19 cellular contexts compared by ENCODE assay signal in the genomic region with DNA sequence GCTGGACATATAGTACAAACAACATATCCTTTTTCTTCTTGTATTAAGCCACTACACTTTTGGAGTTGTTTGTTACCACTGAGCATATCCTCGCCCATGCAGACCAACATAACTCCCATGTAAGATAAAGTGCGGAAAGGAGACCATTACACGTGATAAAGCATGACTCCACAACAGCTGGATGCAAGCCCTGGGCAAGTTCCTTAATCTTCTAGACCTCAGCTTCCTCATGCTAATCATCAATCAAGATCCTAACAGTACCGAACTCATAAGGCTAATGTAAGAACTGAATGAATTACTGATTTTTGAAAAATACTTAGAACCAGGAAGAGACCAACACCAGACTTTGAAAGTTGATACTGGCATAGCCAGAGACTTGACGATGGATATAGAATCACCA. TPM values are rescaled to one million over a fixed set of nuclear protein-coding genes. Genes with fewer than 3 reads are reported as not detected.
DNase-seq lines count a peak whose midpoint lies in the region; ATAC-seq, FAIRE-seq and TF ChIP-seq lines count a peak whose summit lies in the region.
"Had no signal": no experiment of that assay in that cellular context is flagged by ENCODE, and none has a peak within 500 bp of the region (broad histone marks: within the 10 kb centered on the region; RNA-seq: fewer than 3 reads in every experiment).

No MANE protein-coding gene starts in this region.

- no peaks in the 10 kb centered on the region for H3K9me3 Mint-ChIP-seq in activated T-cell treated with anti-CD3 and anti-CD28 coated beads, Interleukin-2, amount 50 U/mL, for 72 hours

- no peak overlapping the region for H3K9ac ChIP-seq in GM12878 (ENCODE audit: control insufficient read depth, insufficient read depth, low read length)

- no peak overlapping the region for H2AFZ ChIP-seq in GM12878 (ENCODE audit: control insufficient read depth, low read depth, low read length)

- 86% methylated on average over 5 of the region's 5 CpGs for WGBS in GM12878 (ENCODE audit: insufficient coverage, insufficient replicate concordance, low lambda C conversion rate, missing lambda C conversion rate)
- WGBS in lower leg skin, 2 donors, result 70 to 76% methylated on average over 5 of the region's 5 CpGs

- RAD21 ChIA-PET in GM12878 (lab: Charles Lee; ENCODE audit: unreplicated experiment), result no interaction called here

- H3K79me2 ChIP-seq in GM12878 (ENCODE audit: control insufficient read depth, insufficient read depth, low read length), result no peaks in the 10 kb centered on the region

- TF ChIP-seq POLR2A in GM12878 (IDR thresholded peaks at IDR 0.05; ENCODE audit: low read depth, low read length), result no peak
- TF ChIP-seq POLR2A in lower leg skin (IDR thresholded peaks at IDR 0.05), result no peak

- peaks cover 15% of the 10 kb centered on the region for H3K4me1 Mint-ChIP-seq in activated T-cell treated with anti-CD3 and anti-CD28 coated beads, Interleukin-2, amount 50 U/mL, for 72 hours (ENCODE audit: low read depth)

- no peaks in the 10 kb centered on the region for H3K9me3 ChIP-seq in GM12878 (replicated peaks; ENCODE audit: control insufficient read depth, insufficient read depth, low read length)
- no peaks in the 10 kb centered on the region for H3K9me3 ChIP-seq in neutrophil
- H3K9me3 ChIP-seq: gastrocnemius medialis, uterus had no signal

- intact Hi-C loops in GM12878 (cut with micrococcal nuclease; ENCODE audit: unreplicated experiment), result no loop called here
- intact Hi-C loops in lower leg skin (cut with DNase I; ENCODE audit: low total_unique reads), result no loop called here

- ATAC-seq in activated T-cell treated with anti-CD3 and anti-CD28 coated beads, Interleukin-2, amount 50 U/mL, for 72 hours (replicated peaks in 1 of 2), result no peak
- ATAC-seq in GM12878, result no peak
- ATAC-seq in GM19467 (IDR thresholded peaks at IDR 0.05; ENCODE audit: unreplicated experiment), result no peak

- no peak for FAIRE-seq in GM12878 (lab: Jason Lieb, UNC)
- FAIRE-seq: H54 had no signal

- no peaks in the 10 kb centered on the region for H3K27me3 ChIP-seq in GM12878 (replicated peaks in 1 of 2; ENCODE audit: control insufficient read depth in 2 of 2, insufficient read depth in 2 of 2, low read length in 1 of 2)
- H3K27me3 ChIP-seq in neutrophil, result no peaks in the 10 kb centered on the region
- H3K27me3 ChIP-seq: gastrocnemius medialis, uterus had no signal

- H3K4me3 ChIP-seq in GM12878 (no peak overlapping the region), neutrophil (ENCODE audit: low read depth in 1 of 2, low read length in 1 of 2) (peak overlapping the region in 1 of 2 experiments; percentile 33), lower leg skin (ENCODE audit: low read depth, poor library complexity, severe bottlenecking) (no peak overlapping the region)
- H3K4me3 ChIP-seq: gastrocnemius medialis, uterus had no signal

- CTCF ChIA-PET in GM12878 (lab: Yijun Ruan, JAX), result interaction anchor here (1.5 kb wide), 1 partner anchor 108 kb away, joined by 4 read pairs; no protein-coding TSS in a partner anchor

- peak overlapping the region; percentile 95 for H3K27ac Mint-ChIP-seq in activated T-cell treated with anti-CD3 and anti-CD28 coated beads, Interleukin-2, amount 50 U/mL, for 72 hours

- in situ Hi-C loops in GM12878 (cut with MboI), result no loop called here

- H3K4me2 ChIP-seq in GM12878 (ENCODE audit: control insufficient read depth, insufficient read depth), result no peak overlapping the region

- no peak overlapping the region for H3K4me3 Mint-ChIP-seq in activated T-cell treated with anti-CD3 and anti-CD28 coated beads, Interleukin-2, amount 50 U/mL, for 72 hours

- no peaks in the 10 kb centered on the region for H4K20me1 ChIP-seq in GM12878 (ENCODE audit: control insufficient read depth, insufficient read depth)

- SMC1A ChIA-PET in GM12878 (lab: Charles Lee; ENCODE audit: uncharacterized antibody, unreplicated experiment), result interaction anchor here (1.0 to 1.2 kb wide), 2 partner anchors 107 to 202 kb away, joined by 3 read pairs; no protein-coding TSS in a partner anchor

- TF ChIP-seq CTCF in GM12878 (IDR thresholded peaks at IDR 0.05 in 2 of 3, conservative IDR thresholded peaks at IDR 0.05 in 1 of 3; ENCODE audit: control insufficient read depth in 2 of 3, extremely low read depth in 1 of 3, insufficient read depth in 1 of 3, low read depth in 3 of 3, low read length in 3 of 3) (no peak), neutrophil (IDR thresholded peaks at IDR 0.05) (no peak), lower leg skin (IDR thresholded peaks at IDR 0.05) (no peak)

- H3K36me3 ChIP-seq in GM12878 (ENCODE audit: control insufficient read depth in 2 of 2, insufficient read depth in 2 of 2, low read length in 1 of 2), result peaks cover 38 to 59% of the 10 kb centered on the region in 2 experiments
- peaks cover 100% of the 10 kb centered on the region for H3K36me3 ChIP-seq in neutrophil
- H3K36me3 ChIP-seq: uterus had no signal

- no peak for DNase-seq in activated T-cell treated with anti-CD3 and anti-CD28 coated beads, Interleukin-2, amount 50 U/mL, for 72 hours
- DNase-seq in activated T-cell treated with anti-CD3 and anti-CD28 coated beads for 4 hours (no peak), NOMO-1 treated with DMSO at 0.1 percent for 48 hours (lab: John Stamatoyannopoulos, UW; ENCODE audit: unreplicated experiment) (peak; percentile 95), GM12878 (ENCODE audit: low read depth, low spot score) (no peak), lower leg skin (ENCODE audit: low spot score in 2 of 2) (no peak), GM19240 (ENCODE audit: insufficient read length, low spot score) (no peak)
- DNase-seq: DMS153; gastrocnemius medialis; NCI-H146; NCI-H748 treated with DMSO at 0.1 percent for 48 hours; stimulated activated CD4-positive, alpha-beta T cell treated with anti-CD3 and anti-CD28 coated beads, Interleukin-15, amount 100 ng/mL, for 24 hours; uterus had no signal

- POLR2A ChIA-PET in GM12878 (lab: Charles Lee), result no interaction called here

- H3K27ac ChIP-seq in GM12878 (ENCODE audit: control insufficient read depth, insufficient read depth) (no peak overlapping the region), neutrophil (peak overlapping the region; percentile 87)
- H3K27ac ChIP-seq: gastrocnemius medialis, uterus had no signal

- H3K4me1 ChIP-seq in GM12878 (ENCODE audit: control insufficient read depth, insufficient read depth, low read length) (no peaks in the 10 kb centered on the region), neutrophil (ENCODE audit: control insufficient read depth in 1 of 2, insufficient read depth in 1 of 2, low read depth in 1 of 2, low read length in 1 of 2) (peaks cover 33 to 34% of the 10 kb centered on the region in 2 experiments)
- H3K4me1 ChIP-seq: gastrocnemius medialis, uterus had no signal

- TF ChIP-seq RAD21 in GM12878 (IDR thresholded peaks at IDR 0.05; ENCODE audit: insufficient read depth, low read depth, low read length), result no peak

- peaks cover 24 to 31% of the 10 kb centered on the region in 2 donors for H3K36me3 Mint-ChIP-seq in activated T-cell treated with anti-CD3 and anti-CD28 coated beads, Interleukin-2, amount 50 U/mL, for 72 hours (ENCODE audit: insufficient read depth in 2 of 2)

- no peaks in the 10 kb centered on the region for H3K27me3 Mint-ChIP-seq in activated T-cell treated with anti-CD3 and anti-CD28 coated beads, Interleukin-2, amount 50 U/mL, for 72 hours (ENCODE audit: low read depth)

- no TSS peak for BruUV-seq in GM12878 (replicated peaks; lab: Mats Ljungman, UMichigan)

- TF ChIP-seq EP300 in GM12878 (IDR thresholded peaks at IDR 0.05; ENCODE audit: borderline replicate concordance in 1 of 2, control insufficient read depth in 1 of 2, low read depth in 2 of 2, low read length in 2 of 2), result no peak

TF ChIP-seq in GM12878, 131 proteins besides CTCF, POLR2A, EP300 and RAD21:
- TF ChIP-seq JUNB (IDR thresholded peaks at IDR 0.05) (no peak), POLR2AphosphoS5 (IDR thresholded peaks at IDR 0.05; ENCODE audit: low read length) (0 out of 2 replicates have a peak, but pooled peaks have one; percentile 26)
- TF ChIP-seq, protein P1, sequence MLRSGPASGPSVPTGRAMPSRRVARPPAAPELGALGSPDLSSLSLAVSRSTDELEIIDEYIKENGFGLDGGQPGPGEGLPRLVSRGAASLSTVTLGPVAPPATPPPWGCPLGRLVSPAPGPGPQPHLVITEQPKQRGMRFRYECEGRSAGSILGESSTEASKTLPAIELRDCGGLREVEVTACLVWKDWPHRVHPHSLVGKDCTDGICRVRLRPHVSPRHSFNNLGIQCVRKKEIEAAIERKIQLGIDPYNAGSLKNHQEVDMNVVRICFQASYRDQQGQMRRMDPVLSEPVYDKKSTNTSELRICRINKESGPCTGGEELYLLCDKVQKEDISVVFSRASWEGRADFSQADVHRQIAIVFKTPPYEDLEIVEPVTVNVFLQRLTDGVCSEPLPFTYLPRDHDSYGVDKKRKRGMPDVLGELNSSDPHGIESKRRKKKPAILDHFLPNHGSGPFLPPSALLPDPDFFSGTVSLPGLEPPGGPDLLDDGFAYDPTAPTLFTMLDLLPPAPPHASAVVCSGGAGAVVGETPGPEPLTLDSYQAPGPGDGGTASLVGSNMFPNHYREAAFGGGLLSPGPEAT (IDR thresholded peaks at IDR 0.05; ENCODE audit: low read depth), result no peak

RNA-seq across cellular contexts. Expression of a gene that starts 47.0 kb away (rescaled TPM):
- not detected for total RNA-seq in activated T-cell treated with anti-CD3 and anti-CD28 coated beads, Interleukin-2, amount 50 U/mL, for 72 hours
- total RNA-seq in GM12878 (2013; cell fraction: nucleolus; rRNA removed), result not detected in 2 replicates
- total RNA-seq in GM12878 (2014; rRNA removed) (not detected in 2 replicates), GM12878 (2014; rRNA removed; fragmentation: Illumina TruSeq; extraction: Trizol) (not detected in 2 replicates), GM12878 (2021) (not detected in 2 replicates), lower leg skin (1 to 10 TPM in 1 of 4 donors, under 1 TPM in 2, not detected in 1; 0.49 to 1.1 (median 0.59) TPM)
- not detected for polyA plus RNA-seq in GM12878 (2011; ENCODE audit: low read depth)
- polyA plus RNA-seq in GM12878 (2011; rRNA removed) (not detected in 2 replicates), GM12878 (2014; fragmentation: Illumina TruSeq; extraction: Trizol) (not detected in 2 replicates), GM12878 (2014; fragmentation: Nextera tagmentation; extraction: Ambion mirVana) (not detected), GM12878 (2014; rRNA removed) (not detected in 2 replicates), GM12878 (2016; fragmentation: Nextera tagmentation; extraction: Ambion mirVana) (not detected)
- polyA plus RNA-seq in GM12878 (2011; cell fraction: cytosol; rRNA removed), result not detected in 2 replicates
- not detected in 2 replicates for polyA plus RNA-seq in GM12878 (2011; cell fraction: nucleus; rRNA removed)
- not detected in 2 replicates for polyA plus RNA-seq in GM12878 (2012)
- polyA minus RNA-seq in GM12878 (2011; rRNA and poly(A)+ RNA removed), result not detected in 2 replicates
- not detected in 2 replicates for polyA minus RNA-seq in GM12878 (2011; cell fraction: cytosol; rRNA and poly(A)+ RNA removed)
- polyA minus RNA-seq in GM12878 (2011; cell fraction: nucleus; rRNA and poly(A)+ RNA removed), result not detected in 2 replicates
- total RNA-seq: A673, dermis microvascular lymphatic vessel endothelial cell, gastrocnemius medialis, HT-29, osteocyte had no signal
